In the genomic region with DNA sequence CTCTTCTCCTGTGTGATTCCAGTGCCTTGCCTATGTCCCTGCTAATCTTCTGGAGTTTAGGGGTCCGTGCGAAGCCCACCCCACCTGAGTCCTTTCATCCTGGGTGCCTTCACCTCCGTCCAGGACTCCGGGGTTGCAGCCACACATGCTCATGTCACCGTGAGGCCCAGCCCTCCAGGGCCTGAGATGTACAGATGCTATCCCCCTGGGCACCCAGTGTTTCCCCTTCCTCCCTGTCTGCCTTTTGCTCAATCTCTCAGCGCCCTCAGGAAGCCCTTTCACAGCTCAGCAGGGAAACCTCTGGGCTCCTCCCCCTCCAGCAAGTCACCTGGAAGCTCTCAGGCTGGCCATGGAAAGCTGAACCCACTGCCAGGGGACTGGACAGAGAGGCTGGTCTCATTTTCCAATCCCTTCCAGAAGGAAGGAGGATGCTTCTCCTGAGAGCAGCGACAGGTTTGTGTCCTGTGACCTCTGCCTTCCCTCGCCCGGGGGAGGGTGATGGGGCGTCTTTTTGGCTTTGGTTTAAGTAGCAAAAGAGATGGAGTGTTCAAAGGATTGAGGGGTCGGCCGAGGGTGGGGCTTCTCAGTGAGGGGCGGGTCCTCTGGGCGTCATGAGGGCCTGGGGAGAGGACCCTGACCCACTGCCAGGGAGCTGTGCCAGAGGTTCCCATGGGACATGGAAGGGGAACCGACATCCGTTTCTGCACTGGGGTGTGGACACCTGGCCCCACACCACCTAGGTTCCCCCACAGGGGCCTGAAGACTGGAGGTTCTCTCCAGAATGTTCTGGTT, we compare ENCODE assay signal across 23 cellular contexts. TPM values are rescaled to one million over a fixed set of nuclear protein-coding genes. Genes with fewer than 3 reads are reported as not detected.
DNase-seq lines count a peak whose midpoint lies in the region; ATAC-seq and TF ChIP-seq lines count a peak whose summit lies in the region.
"Had no signal": no experiment of that assay in that cellular context is flagged by ENCODE, and none has a peak within 500 bp of the region (broad histone marks: within the 10 kb centered on the region; RNA-seq: fewer than 3 reads in every experiment).

No MANE protein-coding gene starts in this region.

- intact Hi-C loops in left lung (cut with DNase I) = no loop called here
- intact Hi-C loops in transverse colon (cut with DNase I; ENCODE audit: low total_unique reads) = no loop called here

- H3K27me3 ChIP-seq in left lung (no peaks in the 10 kb centered on the region), transverse colon (no peaks in the 10 kb centered on the region)
- H3K27me3 ChIP-seq: right lobe of liver, suprapubic skin had no signal

- CTCF ChIA-PET in activated CD8-positive, alpha-beta memory T cell treated with anti-CD3 and anti-CD28 coated beads, Interleukin-2, amount 10 ng/mL, durations not matched to agents 7 days and 5 days (lab: Charles Lee) = no interaction called here

- no peak for TF ChIP-seq POLR2A in transverse colon (IDR thresholded peaks at IDR 0.05)

- WGBS in transverse colon (ENCODE audit: low coverage in 1 of 2), 2 donors = 89 to 100% methylated on average over 4 to 15 of the region's 16 CpGs

- peaks cover 0 to 57% of the 10 kb centered on the region in 2 donors for H3K36me3 ChIP-seq in left lung
- H3K36me3 ChIP-seq in transverse colon = peaks cover 0 to 7% (median 0%) of the 10 kb centered on the region in 4 donors

- POLR2A ChIA-PET in activated naive CD8-positive, alpha-beta T cell treated with anti-CD3 and anti-CD28 coated beads, Interleukin-2, amount 10 ng/mL, durations not matched to agents 7 days and 5 days (lab: Charles Lee) = no interaction called here

- H3K4me1 Mint-ChIP-seq in activated naive CD8-positive, alpha-beta T cell treated with anti-CD3 and anti-CD28 coated beads, Interleukin-2, amount 10 ng/mL, durations not matched to agents 7 days and 5 days = no peaks in the 10 kb centered on the region
- H3K4me1 Mint-ChIP-seq in activated naive CD8-positive, alpha-beta T cell treated with anti-CD3 and anti-CD28 coated beads, Interleukin-2, amount 50 U/mL, for 24 hours = no peaks in the 10 kb centered on the region
- H3K4me1 Mint-ChIP-seq in activated CD8-positive, alpha-beta memory T cell treated with anti-CD3 and anti-CD28 coated beads, Interleukin-2, amount 10 ng/mL, durations not matched to agents 7 days and 5 days = no peaks in the 10 kb centered on the region

- ATAC-seq in activated naive CD8-positive, alpha-beta T cell treated with anti-CD3 and anti-CD28 coated beads, Interleukin-2, amount 10 ng/mL, durations not matched to agents 7 days and 5 days (ENCODE audit: low read depth) = no peak
- ATAC-seq in activated naive CD8-positive, alpha-beta T cell treated with anti-CD3 and anti-CD28 coated beads, Interleukin-2, amount 50 U/mL, for 24 hours = no peak
- ATAC-seq in activated CD8-positive, alpha-beta memory T cell treated with anti-CD3 and anti-CD28 coated beads, Interleukin-2, amount 10 ng/mL, durations not matched to agents 7 days and 5 days = no peak
- no peak for ATAC-seq in left lung
- ATAC-seq in GM18517 (IDR thresholded peaks at IDR 0.05; ENCODE audit: unreplicated experiment) = no peak
- no peak for ATAC-seq in HG03354 (IDR thresholded peaks at IDR 0.05; ENCODE audit: poor library complexity, severe bottlenecking, unreplicated experiment)
- ATAC-seq: activated CD4-positive, CD25-positive, alpha-beta regulatory T cell treated with anti-CD3 and anti-CD28 coated beads, Interleukin-2, amount 50 U/mL, for 24 hours had no signal

- H3K9me3 ChIP-seq in left lung (no peaks in the 10 kb centered on the region), transverse colon (no peaks in the 10 kb centered on the region)
- H3K9me3 ChIP-seq: right lobe of liver, suprapubic skin had no signal

- peak; percentile 21 for DNase-seq in activated naive CD8-positive, alpha-beta T cell treated with anti-CD3 and anti-CD28 coated beads, Interleukin-2, amount 10 ng/mL, durations not matched to agents 7 days and 5 days
- no peak for DNase-seq in activated naive CD8-positive, alpha-beta T cell treated with anti-CD3 and anti-CD28 coated beads, Interleukin-2, amount 50 U/mL, for 24 hours
- DNase-seq in activated CD8-positive, alpha-beta memory T cell treated with anti-CD3 and anti-CD28 coated beads, Interleukin-2, amount 10 ng/mL, durations not matched to agents 7 days and 5 days = peak; percentile 32
- peak; percentile 16 to 57 for DNase-seq in left lung
- peak; percentile 5 for DNase-seq in transverse colon
- no peak for DNase-seq in NCI-H187 treated with DMSO at 0.1 percent for 48 hours (lab: John Stamatoyannopoulos, UW)
- DNase-seq: activated gamma-delta T cell; amniotic stem cell; caudate nucleus; effector CD4-positive, alpha-beta T cell; HFFc6; NCI-H1048; NCI-H2029 treated with DMSO at 0.1 percent for 48 hours; NCI-H510A treated with DMSO at 0.1 percent for 48 hours; nucleus accumbens; RPMI8226; T-helper 9 cell had no signal

- no peaks in the 10 kb centered on the region for H3K27me3 Mint-ChIP-seq in activated naive CD8-positive, alpha-beta T cell treated with anti-CD3 and anti-CD28 coated beads, Interleukin-2, amount 10 ng/mL, durations not matched to agents 7 days and 5 days
- no peaks in the 10 kb centered on the region for H3K27me3 Mint-ChIP-seq in activated naive CD8-positive, alpha-beta T cell treated with anti-CD3 and anti-CD28 coated beads, Interleukin-2, amount 50 U/mL, for 24 hours
- H3K27me3 Mint-ChIP-seq in activated CD8-positive, alpha-beta memory T cell treated with anti-CD3 and anti-CD28 coated beads, Interleukin-2, amount 10 ng/mL, durations not matched to agents 7 days and 5 days = no peaks in the 10 kb centered on the region

- peaks cover 6% of the 10 kb centered on the region for H3K36me3 Mint-ChIP-seq in activated naive CD8-positive, alpha-beta T cell treated with anti-CD3 and anti-CD28 coated beads, Interleukin-2, amount 10 ng/mL, durations not matched to agents 7 days and 5 days
- peaks cover 2% of the 10 kb centered on the region for H3K36me3 Mint-ChIP-seq in activated naive CD8-positive, alpha-beta T cell treated with anti-CD3 and anti-CD28 coated beads, Interleukin-2, amount 50 U/mL, for 24 hours (ENCODE audit: low read depth)
- no peaks in the 10 kb centered on the region for H3K36me3 Mint-ChIP-seq in activated CD8-positive, alpha-beta memory T cell treated with anti-CD3 and anti-CD28 coated beads, Interleukin-2, amount 10 ng/mL, durations not matched to agents 7 days and 5 days

- TF ChIP-seq CTCF in left lung (IDR thresholded peaks at IDR 0.05) (no peak), transverse colon (IDR thresholded peaks at IDR 0.05) (no peak)

- H3K9me3 Mint-ChIP-seq in activated naive CD8-positive, alpha-beta T cell treated with anti-CD3 and anti-CD28 coated beads, Interleukin-2, amount 10 ng/mL, durations not matched to agents 7 days and 5 days = no peaks in the 10 kb centered on the region
- no peaks in the 10 kb centered on the region for H3K9me3 Mint-ChIP-seq in activated naive CD8-positive, alpha-beta T cell treated with anti-CD3 and anti-CD28 coated beads, Interleukin-2, amount 50 U/mL, for 24 hours
- H3K9me3 Mint-ChIP-seq in activated CD8-positive, alpha-beta memory T cell treated with anti-CD3 and anti-CD28 coated beads, Interleukin-2, amount 10 ng/mL, durations not matched to agents 7 days and 5 days (ENCODE audit: low read depth) = no peaks in the 10 kb centered on the region
- H3K9me3 Mint-ChIP-seq: HFFc6 had no signal

- in situ Hi-C loops in transverse colon (cut with MboI; ENCODE audit: low pct_ligation_motif_present in 1 of 4, low pct_unique_long_range_greater_than_20kb in 1 of 4, low sequenced_read_pairs in 3 of 4) = no loop called here

- no peak for TF ChIP-seq EP300 in transverse colon (IDR thresholded peaks at IDR 0.05; ENCODE audit: low read depth)

- H3K4me3 Mint-ChIP-seq in activated naive CD8-positive, alpha-beta T cell treated with anti-CD3 and anti-CD28 coated beads, Interleukin-2, amount 10 ng/mL, durations not matched to agents 7 days and 5 days = no peak overlapping the region
- H3K4me3 Mint-ChIP-seq in activated naive CD8-positive, alpha-beta T cell treated with anti-CD3 and anti-CD28 coated beads, Interleukin-2, amount 50 U/mL, for 24 hours = no peak overlapping the region
- H3K4me3 Mint-ChIP-seq in activated CD8-positive, alpha-beta memory T cell treated with anti-CD3 and anti-CD28 coated beads, Interleukin-2, amount 10 ng/mL, durations not matched to agents 7 days and 5 days = no peak overlapping the region
- H3K4me3 Mint-ChIP-seq: HFFc6 had no signal

- H3K4me1 ChIP-seq in left lung (no peaks in the 10 kb centered on the region), transverse colon (peaks cover 0 to 6% (median 0%) of the 10 kb centered on the region in 4 donors)
- H3K4me1 ChIP-seq: right lobe of liver had no signal

- H3K27ac ChIP-seq in left lung (no peak overlapping the region), transverse colon (no peak overlapping the region)
- H3K27ac ChIP-seq: C4-2B, right lobe of liver, suprapubic skin had no signal

- H3K4me3 ChIP-seq in left lung = no peak overlapping the region
- no peak overlapping the region for H3K4me3 ChIP-seq in transverse colon
- H3K4me3 ChIP-seq: right lobe of liver, suprapubic skin had no signal

- no peak overlapping the region for H3K27ac Mint-ChIP-seq in activated naive CD8-positive, alpha-beta T cell treated with anti-CD3 and anti-CD28 coated beads, Interleukin-2, amount 10 ng/mL, durations not matched to agents 7 days and 5 days
- no peak overlapping the region for H3K27ac Mint-ChIP-seq in activated naive CD8-positive, alpha-beta T cell treated with anti-CD3 and anti-CD28 coated beads, Interleukin-2, amount 50 U/mL, for 24 hours
- H3K27ac Mint-ChIP-seq in activated CD8-positive, alpha-beta memory T cell treated with anti-CD3 and anti-CD28 coated beads, Interleukin-2, amount 10 ng/mL, durations not matched to agents 7 days and 5 days = no peak overlapping the region
- H3K27ac Mint-ChIP-seq: HFFc6 had no signal

RNA-seq across cellular contexts. Expression of gene TFDP1, which starts 30.8 kb away (rescaled TPM):
- 100 to 1,000 TPM; 103 to 117 TPM for total RNA-seq in activated naive CD8-positive, alpha-beta T cell treated with anti-CD3 and anti-CD28 coated beads, Interleukin-2, amount 10 ng/mL, durations not matched to agents 7 days and 5 days
- total RNA-seq in activated CD8-positive, alpha-beta memory T cell treated with anti-CD3 and anti-CD28 coated beads, Interleukin-2, amount 10 ng/mL, durations not matched to agents 7 days and 5 days = 100 to 1,000 TPM; 168 to 175 TPM
- total RNA-seq in left lung (10 to 100 TPM; 48.8 to 61.9 TPM), transverse colon (100 to 1,000 TPM in 1 of 4 donors, 10 to 100 TPM in 3; 24.3 to 164 (median 49.1) TPM)

Comparison
In these comparisons a context has a peak if more than half of its experiments do, and no peak if none do; other contexts are left out.
1. DNase-seq: peak in activated naive CD8-positive, alpha-beta T cell treated with anti-CD3 and anti-CD28 coated beads, Interleukin-2, amount 10 ng/mL, durations not matched to agents 7 days and 5 days (single experiment), activated CD8-positive, alpha-beta memory T cell treated with anti-CD3 and anti-CD28 coated beads, Interleukin-2, amount 10 ng/mL, durations not matched to agents 7 days and 5 days (single experiment), left lung (2 of 2) and transverse colon (single experiment); none in activated naive CD8-positive, alpha-beta T cell treated with anti-CD3 and anti-CD28 coated beads, Interleukin-2, amount 50 U/mL, for 24 hours (single experiment) and NCI-H187 treated with DMSO at 0.1 percent for 48 hours (single experiment).